Comparison of ENCODE assay signal across 16 cellular contexts in genomic region chrX:71199252-71199651, GRCh38. TPM values are rescaled to one million over a fixed set of nuclear protein-coding genes. Genes with fewer than 3 reads are reported as not detected.
DNase-seq lines count a peak whose midpoint lies in the region; ATAC-seq and TF ChIP-seq lines count a peak whose summit lies in the region.
"Had no signal": no experiment of that assay in that cellular context is flagged by ENCODE, and none has a peak within 500 bp of the region (broad histone marks: within the 10 kb centered on the region; RNA-seq: fewer than 3 reads in every experiment).

No MANE protein-coding gene starts in this region.

- H3K27ac ChIP-seq in CD4-positive, alpha-beta T cell (ENCODE audit: low read depth, low read length), result no peak overlapping the region
- no peak overlapping the region for H3K27ac ChIP-seq in adrenal gland
- H3K27ac ChIP-seq: A549 had no signal

- H3K36me3 Mint-ChIP-seq in activated CD4-positive, alpha-beta memory T cell treated with anti-CD3 and anti-CD28 coated beads, Interleukin-2, amount 10 ng/mL, durations not matched to agents 7 days and 5 days (ENCODE audit: low read depth), result peaks cover 16% of the 10 kb centered on the region
- H3K36me3 Mint-ChIP-seq in activated CD4-positive, alpha-beta memory T cell treated with anti-CD3 and anti-CD28 coated beads for 36 hours, result no peaks in the 10 kb centered on the region
- H3K36me3 Mint-ChIP-seq in CD4-positive, alpha-beta T cell (ENCODE audit: low read depth), result no peaks in the 10 kb centered on the region
- H3K36me3 Mint-ChIP-seq in T-cell (no peaks in the 10 kb centered on the region), memory B cell (no peaks in the 10 kb centered on the region)

- DNase-seq in activated CD4-positive, alpha-beta memory T cell treated with anti-CD3 and anti-CD28 coated beads, Interleukin-2, amount 10 ng/mL, durations not matched to agents 7 days and 5 days, result no peak
- DNase-seq in activated CD4-positive, alpha-beta memory T cell treated with anti-CD3 and anti-CD28 coated beads for 36 hours, result no peak
- DNase-seq in CD4-positive, alpha-beta T cell, result no peak
- no peak for DNase-seq in T-cell
- DNase-seq in memory B cell (ENCODE audit: low spot score in 2 of 2), result no peak
- no peak for DNase-seq in GM03348 (ENCODE audit: low spot score)
- no peak for DNase-seq in adrenal gland
- DNase-seq: CD4-positive, alpha-beta memory T cell; GF-D8; Karpas-422; MM.1S; NCI-H1105 treated with DMSO at 0.1 percent for 48 hours; NCI-H187; NCI-H446 had no signal

- no peaks in the 10 kb centered on the region for H3K4me1 ChIP-seq in adrenal gland (replicated peaks in 1 of 2)
- H3K4me1 ChIP-seq: A549 had no signal

- peaks cover 21% of the 10 kb centered on the region for H3K4me1 Mint-ChIP-seq in activated CD4-positive, alpha-beta memory T cell treated with anti-CD3 and anti-CD28 coated beads, Interleukin-2, amount 10 ng/mL, durations not matched to agents 7 days and 5 days
- H3K4me1 Mint-ChIP-seq in activated CD4-positive, alpha-beta memory T cell treated with anti-CD3 and anti-CD28 coated beads for 36 hours (ENCODE audit: low read depth), result peaks cover 3% of the 10 kb centered on the region
- H3K4me1 Mint-ChIP-seq in CD4-positive, alpha-beta T cell (ENCODE audit: low read depth), result peaks cover 27% of the 10 kb centered on the region
- H3K4me1 Mint-ChIP-seq in T-cell (peaks cover 14 to 32% (median 21%) of the 10 kb centered on the region in 3 donors), memory B cell (peaks cover 14% of the 10 kb centered on the region)

- H3K27me3 ChIP-seq in CD4-positive, alpha-beta T cell (ENCODE audit: control insufficient read depth, insufficient read depth, low read length), result no peaks in the 10 kb centered on the region
- H3K27me3 ChIP-seq in adrenal gland, result peaks cover 3% of the 10 kb centered on the region

- CTCF ChIA-PET in activated CD4-positive, alpha-beta memory T cell treated with anti-CD3 and anti-CD28 coated beads, Interleukin-2, amount 10 ng/mL, durations not matched to agents 7 days and 5 days (lab: Charles Lee), result no interaction called here
- CTCF ChIA-PET in activated CD4-positive, alpha-beta memory T cell treated with anti-CD3 and anti-CD28 coated beads for 36 hours (lab: Charles Lee), result interaction anchor here (1.3 kb wide), 1 partner anchor 21 kb away, joined by 4 read pairs; no protein-coding TSS in a partner anchor
- CTCF ChIA-PET in CD4-positive, alpha-beta T cell (lab: Charles Lee), result no interaction called here
- CTCF ChIA-PET in T-cell (lab: Charles Lee), result no interaction called here

- H3K4me3 ChIP-seq in adrenal gland, result no peak overlapping the region
- H3K4me3 ChIP-seq: A549 had no signal

- H3K27me3 Mint-ChIP-seq in activated CD4-positive, alpha-beta memory T cell treated with anti-CD3 and anti-CD28 coated beads, Interleukin-2, amount 10 ng/mL, durations not matched to agents 7 days and 5 days, result no peaks in the 10 kb centered on the region
- no peaks in the 10 kb centered on the region for H3K27me3 Mint-ChIP-seq in activated CD4-positive, alpha-beta memory T cell treated with anti-CD3 and anti-CD28 coated beads for 36 hours
- no peaks in the 10 kb centered on the region for H3K27me3 Mint-ChIP-seq in CD4-positive, alpha-beta T cell
- H3K27me3 Mint-ChIP-seq in T-cell, result peaks cover 0 to 5% of the 10 kb centered on the region in 2 donors
- H3K27me3 Mint-ChIP-seq in memory B cell, result no peaks in the 10 kb centered on the region
- H3K27me3 Mint-ChIP-seq: CD4-positive, alpha-beta memory T cell had no signal

- H3K27ac Mint-ChIP-seq in activated CD4-positive, alpha-beta memory T cell treated with anti-CD3 and anti-CD28 coated beads, Interleukin-2, amount 10 ng/mL, durations not matched to agents 7 days and 5 days, result no peak overlapping the region
- no peak overlapping the region for H3K27ac Mint-ChIP-seq in activated CD4-positive, alpha-beta memory T cell treated with anti-CD3 and anti-CD28 coated beads for 36 hours
- H3K27ac Mint-ChIP-seq in CD4-positive, alpha-beta T cell, result peak overlapping the region; percentile 65
- H3K27ac Mint-ChIP-seq in T-cell (peak overlapping the region; percentile 6 to 13), memory B cell (peak overlapping the region; percentile 53)

- no peak for ATAC-seq in CD4-positive, alpha-beta T cell (ENCODE audit: poor library complexity)
- ATAC-seq in T-cell (replicated peaks in 1 of 4), result no peak
- ATAC-seq in memory B cell (ENCODE audit: low read depth), result no peak
- ATAC-seq in GM18505 (IDR thresholded peaks at IDR 0.05; ENCODE audit: unreplicated experiment), result no peak
- ATAC-seq: A549 had no signal

- no peaks in the 10 kb centered on the region for H3K36me3 ChIP-seq in adrenal gland (replicated peaks in 1 of 2)

- H3K9me3 ChIP-seq in CD4-positive, alpha-beta T cell (ENCODE audit: control insufficient read depth, low read length), result no peaks in the 10 kb centered on the region
- H3K9me3 ChIP-seq in adrenal gland (replicated peaks in 1 of 3), result no peaks in the 10 kb centered on the region
- H3K9me3 ChIP-seq: A549 had no signal

- H3K9me3 Mint-ChIP-seq in activated CD4-positive, alpha-beta memory T cell treated with anti-CD3 and anti-CD28 coated beads, Interleukin-2, amount 10 ng/mL, durations not matched to agents 7 days and 5 days, result no peaks in the 10 kb centered on the region
- H3K9me3 Mint-ChIP-seq in activated CD4-positive, alpha-beta memory T cell treated with anti-CD3 and anti-CD28 coated beads for 36 hours, result no peaks in the 10 kb centered on the region
- H3K9me3 Mint-ChIP-seq in CD4-positive, alpha-beta T cell, result no peaks in the 10 kb centered on the region
- H3K9me3 Mint-ChIP-seq in T-cell (no peaks in the 10 kb centered on the region), memory B cell (no peaks in the 10 kb centered on the region)
- H3K9me3 Mint-ChIP-seq: CD4-positive, alpha-beta memory T cell had no signal

- intact Hi-C loops in activated CD4-positive, alpha-beta memory T cell treated with anti-CD3 and anti-CD28 coated beads for 36 hours (cut with micrococcal nuclease), result loop anchor here (2.0 to 10.0 kb wide), 5 partner anchors 53 to 420 kb away; partner anchors contain the start of genes CXCR3, IL2RG, OGT and TAF1
- intact Hi-C loops in CD4-positive, alpha-beta T cell (cut with DNase I, micrococcal nuclease), result no loop called here
- intact Hi-C loops in adrenal gland (cut with DNase I), result no loop called here

- 82 to 94% (median 92%) methylated on average over 6 of the region's 6 CpGs for WGBS in adrenal gland, 4 donors

- TF ChIP-seq POLR2A in GM18505 (IDR thresholded peaks at IDR 0.05; ENCODE audit: borderline replicate concordance, extremely low read depth, insufficient read depth, insufficient read length) (no peak), adrenal gland (IDR thresholded peaks at IDR 0.05) (no peak)

- TF ChIP-seq CTCF in CD4-positive, alpha-beta T cell (IDR thresholded peaks at IDR 0.05), result no peak
- no peak for TF ChIP-seq CTCF in adrenal gland (IDR thresholded peaks at IDR 0.05)

- peak overlapping the region; percentile 8 for H3K4me3 Mint-ChIP-seq in activated CD4-positive, alpha-beta memory T cell treated with anti-CD3 and anti-CD28 coated beads, Interleukin-2, amount 10 ng/mL, durations not matched to agents 7 days and 5 days
- H3K4me3 Mint-ChIP-seq in activated CD4-positive, alpha-beta memory T cell treated with anti-CD3 and anti-CD28 coated beads for 36 hours, result no peak overlapping the region
- no peak overlapping the region for H3K4me3 Mint-ChIP-seq in CD4-positive, alpha-beta T cell
- H3K4me3 Mint-ChIP-seq in T-cell (no peak overlapping the region), memory B cell (peak overlapping the region; percentile 4)

- POLR2A ChIA-PET in activated CD4-positive, alpha-beta memory T cell treated with anti-CD3 and anti-CD28 coated beads, Interleukin-2, amount 10 ng/mL, durations not matched to agents 7 days and 5 days (lab: Charles Lee), result interaction anchor here (3.6 kb wide), 1 partner anchor 167 kb away, joined by 21 read pairs; the partner anchor contains the start of gene TAF1
- POLR2A ChIA-PET in activated CD4-positive, alpha-beta memory T cell treated with anti-CD3 and anti-CD28 coated beads for 36 hours (lab: Charles Lee), result no interaction called here
- POLR2A ChIA-PET in CD4-positive, alpha-beta T cell (lab: Charles Lee), result interaction anchor here (1.2 kb wide), 1 partner anchor 85 kb away, joined by 3 read pairs; no protein-coding TSS in a partner anchor
- POLR2A ChIA-PET in T-cell (lab: Charles Lee), result interaction anchor here (0.6 kb wide), 2 partner anchors 17 to 167 kb away, joined by 3 to 5 read pairs; partner anchors contain the start of gene TAF1 (in 1 of the 2)

RNA-seq across cellular contexts. Expression of gene GJB1, which starts 23.8 kb away (rescaled TPM):
- not detected for total RNA-seq in activated CD4-positive, alpha-beta memory T cell treated with anti-CD3 and anti-CD28 coated beads, Interleukin-2, amount 10 ng/mL, durations not matched to agents 7 days and 5 days
- total RNA-seq in activated CD4-positive, alpha-beta memory T cell treated with anti-CD3 and anti-CD28 coated beads for 36 hours, result not detected
- not detected for total RNA-seq in CD4-positive, alpha-beta T cell
- total RNA-seq in T-cell (under 1 TPM in 2 of 5 donors, not detected in 3; 0.23 TPM), adrenal gland (under 1 TPM in 1 of 8 donors, not detected in 7; 0.18 TPM)
- not detected for polyA plus RNA-seq in adrenal gland
- total RNA-seq: CD4-positive, alpha-beta memory T cell had no signal
- polyA plus RNA-seq: CD4-positive, alpha-beta memory T cell had no signal

RNA-seq across cellular contexts. Expression of gene NLGN3, which starts 54.6 kb away (rescaled TPM):
- total RNA-seq in activated CD4-positive, alpha-beta memory T cell treated with anti-CD3 and anti-CD28 coated beads, Interleukin-2, amount 10 ng/mL, durations not matched to agents 7 days and 5 days, result 1 to 10 TPM in 1 of 2 experiments, under 1 TPM in 1; 0.90 to 1.2 TPM
- total RNA-seq in activated CD4-positive, alpha-beta memory T cell treated with anti-CD3 and anti-CD28 coated beads for 36 hours, result under 1 TPM; 0.58 to 0.86 TPM
- 1 to 10 TPM; 3.4 to 4.3 TPM for total RNA-seq in CD4-positive, alpha-beta T cell
- total RNA-seq in T-cell (1 to 10 TPM; 2.9 to 3.7 (median 3.2) TPM), adrenal gland (10 to 100 TPM; 11.7 to 51.6 (median 26.1) TPM)
- 10 to 100 TPM in 2 of 3 donors, 1 to 10 TPM in 1; 8.9 to 15.7 (median 10.6) TPM for polyA plus RNA-seq in adrenal gland

RNA-seq across cellular contexts. Expression of gene ZMYM3, which starts 54.7 kb away (rescaled TPM):
- 10 to 100 TPM; 21.5 to 22.2 TPM for total RNA-seq in activated CD4-positive, alpha-beta memory T cell treated with anti-CD3 and anti-CD28 coated beads, Interleukin-2, amount 10 ng/mL, durations not matched to agents 7 days and 5 days
- 10 to 100 TPM; 17.2 to 17.5 TPM for total RNA-seq in activated CD4-positive, alpha-beta memory T cell treated with anti-CD3 and anti-CD28 coated beads for 36 hours
- 10 to 100 TPM; 16.7 to 17.6 TPM for total RNA-seq in CD4-positive, alpha-beta T cell
- total RNA-seq in T-cell (10 to 100 TPM; 23.6 to 32.4 (median 28.7) TPM), adrenal gland (10 to 100 TPM; 31.3 to 77.3 (median 47.0) TPM)
- polyA plus RNA-seq in adrenal gland, result 10 to 100 TPM; 23.0 to 36.1 (median 28.8) TPM

Comparison
In these comparisons a context has a peak if more than half of its experiments do, and no peak if none do; other contexts are left out.
1. H3K4me3 Mint-ChIP-seq: peak in activated CD4-positive, alpha-beta memory T cell treated with anti-CD3 and anti-CD28 coated beads, Interleukin-2, amount 10 ng/mL, durations not matched to agents 7 days and 5 days (single experiment) and memory B cell (single experiment); none in activated CD4-positive, alpha-beta memory T cell treated with anti-CD3 and anti-CD28 coated beads for 36 hours (single experiment), CD4-positive, alpha-beta T cell (single experiment) and T-cell (0 of 3).
2. H3K27ac Mint-ChIP-seq: peak in CD4-positive, alpha-beta T cell (single experiment), T-cell (2 of 2) and memory B cell (single experiment); none in activated CD4-positive, alpha-beta memory T cell treated with anti-CD3 and anti-CD28 coated beads, Interleukin-2, amount 10 ng/mL, durations not matched to agents 7 days and 5 days (single experiment) and activated CD4-positive, alpha-beta memory T cell treated with anti-CD3 and anti-CD28 coated beads for 36 hours (single experiment).